Comparison of ENCODE assay signal across 1 cellular context in the genomic region with DNA sequence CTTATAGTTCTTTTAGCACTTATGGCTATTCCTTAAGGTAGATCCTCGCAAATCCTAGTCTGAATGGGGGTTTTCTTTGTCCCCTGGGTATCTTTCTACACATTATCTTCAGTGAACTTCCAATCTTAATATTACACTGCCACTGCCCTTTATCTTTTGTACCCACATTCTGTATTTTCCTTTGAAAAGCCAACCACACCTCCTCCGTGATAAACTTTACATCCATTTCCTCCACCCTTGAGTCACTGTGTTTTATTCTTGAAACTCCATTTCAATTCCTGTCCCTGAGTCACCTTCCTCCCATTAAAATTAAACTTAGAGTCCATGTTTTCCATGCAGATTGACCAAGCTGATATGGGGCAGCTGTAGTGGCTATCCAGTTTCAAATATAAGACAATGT.
TF ChIP-seq lines count a peak whose summit lies in the region.

No MANE protein-coding gene starts in this region.

TF ChIP-seq in K562, 482 proteins besides CTCF, POLR2A, EP300 and RAD21 (continued from another document):
- TF ChIP-seq IRF9 (tag; IDR thresholded peaks at IDR 0.05) (no peak), RNF2 (IDR thresholded peaks at IDR 0.05) (peak; percentile 45; the same call in 1 of the 2 replicates), ARNT (IDR thresholded peaks at IDR 0.05) (peak; percentile 46 to 79; a peak in 2 of 4 replicates), MTA2 (IDR thresholded peaks at IDR 0.05; ENCODE audit: low read depth) (peak; percentile 77), MYNN (IDR thresholded peaks at IDR 0.05) (0 out of 2 replicates have a peak, but pooled peaks have one; percentile 29), MYNN (CRISPR knock-in tag; IDR thresholded peaks at IDR 0.05) (no peak), ZBTB11 (CRISPR knock-in tag; IDR thresholded peaks at IDR 0.05) (peak in 1 of 3 experiments; percentile 28; a peak in 1 of 6 replicates), PML (IDR thresholded peaks at IDR 0.05; ENCODE audit: low read length) (peak; percentile 58), HDAC1 (IDR thresholded peaks at IDR 0.05) (peak in 1 of 2 experiments; percentile 82; a peak in 2 of 4 replicates), NR4A1 (CRISPR knock-in tag; IDR thresholded peaks at IDR 0.05) (no peak), NR4A1 (tag; IDR thresholded peaks at IDR 0.05) (0 out of 2 replicates have a peak, but pooled peaks have one; percentile 41), ZBTB2 (IDR thresholded peaks at IDR 0.05) (peak; percentile 79; the same call in 1 of the 2 replicates), TAF1 (IDR thresholded peaks at IDR 0.05; ENCODE audit: control insufficient read depth, extremely low read depth, insufficient read depth, low read length, severe bottlenecking) (no peak), PYGO2 (tag; IDR thresholded peaks at IDR 0.05) (0 out of 2 replicates have a peak, but pooled peaks have one; percentile 41), SMARCE1 (IDR thresholded peaks at IDR 0.05) (peak; percentile 92), MTA1 (IDR thresholded peaks at IDR 0.05; ENCODE audit: borderline replicate concordance) (peak; percentile 59; the same call in 1 of the 2 replicates), CBX3 (IDR thresholded peaks at IDR 0.05; ENCODE audit: borderline replicate concordance in 1 of 2, low read length in 2 of 2) (peak in 1 of 2 experiments; percentile 5; a peak in 1 of 3 replicates), YY1 (IDR thresholded peaks at IDR 0.05; ENCODE audit: borderline replicate concordance in 1 of 3, control insufficient read depth in 1 of 3, extremely low read depth in 1 of 3, insufficient read depth in 3 of 3, insufficient read length in 1 of 3, insufficient replicate concordance in 2 of 3, low read depth in 1 of 3, low read length in 2 of 3) (peak in 1 of 3 experiments; percentile 41), STAT5A (IDR thresholded peaks at IDR 0.05; ENCODE audit: borderline replicate concordance, low read length) (peak; percentile 82), SMARCC2 (IDR thresholded peaks at IDR 0.05; ENCODE audit: low read depth) (peak; percentile 81), BCOR (IDR thresholded peaks at IDR 0.05) (no peak; the same call in 1 of the 2 replicates), HDAC2 (IDR thresholded peaks at IDR 0.05) (peak; percentile 60; the same call in 1 of the 2 replicates), SOX6 (IDR thresholded peaks at IDR 0.05) (peak; percentile 57), ARID3A (IDR thresholded peaks at IDR 0.05; ENCODE audit: borderline replicate concordance, low read depth, low read length) (peak; percentile 97), MBD2 (IDR thresholded peaks at IDR 0.05; ENCODE audit: borderline replicate concordance, low read depth) (peak; percentile 58; the same call in 1 of the 2 replicates), ARID1B (IDR thresholded peaks at IDR 0.05) (peak; percentile 95), TAF9B (IDR thresholded peaks at IDR 0.05; ENCODE audit: partially characterized antibody) (peak; percentile 33), GATA2 (CRISPR knock-in tag; IDR thresholded peaks at IDR 0.05) (peak; percentile 58; the same call in 1 of the 2 replicates)
- TF ChIP-seq, protein P1, sequence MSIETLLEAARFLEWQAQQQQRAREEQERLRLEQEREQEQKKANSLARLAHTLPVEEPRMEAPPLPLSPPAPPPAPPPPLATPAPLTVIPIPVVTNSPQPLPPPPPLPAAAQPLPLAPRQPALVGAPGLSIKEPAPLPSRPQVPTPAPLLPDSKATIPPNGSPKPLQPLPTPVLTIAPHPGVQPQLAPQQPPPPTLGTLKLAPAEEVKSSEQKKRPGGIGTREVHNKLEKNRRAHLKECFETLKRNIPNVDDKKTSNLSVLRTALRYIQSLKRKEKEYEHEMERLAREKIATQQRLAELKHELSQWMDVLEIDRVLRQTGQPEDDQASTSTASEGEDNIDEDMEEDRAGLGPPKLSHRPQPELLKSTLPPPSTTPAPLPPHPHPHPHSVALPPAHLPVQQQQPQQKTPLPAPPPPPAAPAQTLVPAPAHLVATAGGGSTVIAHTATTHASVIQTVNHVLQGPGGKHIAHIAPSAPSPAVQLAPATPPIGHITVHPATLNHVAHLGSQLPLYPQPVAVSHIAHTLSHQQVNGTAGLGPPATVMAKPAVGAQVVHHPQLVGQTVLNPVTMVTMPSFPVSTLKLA (conservative IDR thresholded peaks at IDR 0.05) = 0 out of 4 replicates have a peak, but pooled peaks of 1 of the 2 experiments have one; percentile 29
- TF ChIP-seq, protein P2, sequence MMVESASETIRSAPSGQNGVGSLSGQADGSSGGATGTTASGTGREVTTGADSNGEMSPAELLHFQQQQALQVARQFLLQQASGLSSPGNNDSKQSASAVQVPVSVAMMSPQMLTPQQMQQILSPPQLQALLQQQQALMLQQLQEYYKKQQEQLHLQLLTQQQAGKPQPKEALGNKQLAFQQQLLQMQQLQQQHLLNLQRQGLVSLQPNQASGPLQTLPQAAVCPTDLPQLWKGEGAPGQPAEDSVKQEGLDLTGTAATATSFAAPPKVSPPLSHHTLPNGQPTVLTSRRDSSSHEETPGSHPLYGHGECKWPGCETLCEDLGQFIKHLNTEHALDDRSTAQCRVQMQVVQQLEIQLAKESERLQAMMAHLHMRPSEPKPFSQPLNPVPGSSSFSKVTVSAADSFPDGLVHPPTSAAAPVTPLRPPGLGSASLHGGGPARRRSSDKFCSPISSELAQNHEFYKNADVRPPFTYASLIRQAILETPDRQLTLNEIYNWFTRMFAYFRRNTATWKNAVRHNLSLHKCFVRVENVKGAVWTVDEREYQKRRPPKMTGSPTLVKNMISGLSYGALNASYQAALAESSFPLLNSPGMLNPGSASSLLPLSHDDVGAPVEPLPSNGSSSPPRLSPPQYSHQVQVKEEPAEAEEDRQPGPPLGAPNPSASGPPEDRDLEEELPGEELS (CRISPR knock-in tag; IDR thresholded peaks at IDR 0.05; ENCODE audit: borderline replicate concordance) = no peak
- TF ChIP-seq, protein P3, sequence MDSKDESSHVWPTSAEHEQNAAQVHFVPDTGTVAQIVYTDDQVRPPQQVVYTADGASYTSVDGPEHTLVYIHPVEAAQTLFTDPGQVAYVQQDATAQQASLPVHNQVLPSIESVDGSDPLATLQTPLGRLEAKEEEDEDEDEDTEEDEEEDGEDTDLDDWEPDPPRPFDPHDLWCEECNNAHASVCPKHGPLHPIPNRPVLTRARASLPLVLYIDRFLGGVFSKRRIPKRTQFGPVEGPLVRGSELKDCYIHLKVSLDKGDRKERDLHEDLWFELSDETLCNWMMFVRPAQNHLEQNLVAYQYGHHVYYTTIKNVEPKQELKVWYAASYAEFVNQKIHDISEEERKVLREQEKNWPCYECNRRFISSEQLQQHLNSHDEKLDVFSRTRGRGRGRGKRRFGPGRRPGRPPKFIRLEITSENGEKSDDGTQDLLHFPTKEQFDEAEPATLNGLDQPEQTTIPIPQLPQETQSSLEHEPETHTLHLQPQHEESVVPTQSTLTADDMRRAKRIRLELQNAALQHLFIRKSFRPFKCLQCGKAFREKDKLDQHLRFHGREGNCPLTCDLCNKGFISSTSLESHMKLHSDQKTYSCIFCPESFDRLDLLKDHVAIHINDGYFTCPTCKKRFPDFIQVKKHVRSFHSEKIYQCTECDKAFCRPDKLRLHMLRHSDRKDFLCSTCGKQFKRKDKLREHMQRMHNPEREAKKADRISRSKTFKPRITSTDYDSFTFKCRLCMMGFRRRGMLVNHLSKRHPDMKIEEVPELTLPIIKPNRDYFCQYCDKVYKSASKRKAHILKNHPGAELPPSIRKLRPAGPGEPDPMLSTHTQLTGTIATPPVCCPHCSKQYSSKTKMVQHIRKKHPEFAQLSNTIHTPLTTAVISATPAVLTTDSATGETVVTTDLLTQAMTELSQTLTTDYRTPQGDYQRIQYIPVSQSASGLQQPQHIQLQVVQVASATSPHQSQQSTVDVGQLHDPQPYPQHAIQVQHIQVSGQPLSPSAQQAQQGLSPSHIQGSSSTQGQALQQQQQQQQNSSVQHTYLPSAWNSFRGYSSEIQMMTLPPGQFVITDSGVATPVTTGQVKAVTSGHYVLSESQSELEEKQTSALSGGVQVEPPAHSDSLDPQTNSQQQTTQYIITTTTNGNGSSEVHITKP (IDR thresholded peaks at IDR 0.05; ENCODE audit: partially characterized antibody) = peak; percentile 77
